Comparison of ENCODE assay signal across 22 cellular contexts in the genomic region with DNA sequence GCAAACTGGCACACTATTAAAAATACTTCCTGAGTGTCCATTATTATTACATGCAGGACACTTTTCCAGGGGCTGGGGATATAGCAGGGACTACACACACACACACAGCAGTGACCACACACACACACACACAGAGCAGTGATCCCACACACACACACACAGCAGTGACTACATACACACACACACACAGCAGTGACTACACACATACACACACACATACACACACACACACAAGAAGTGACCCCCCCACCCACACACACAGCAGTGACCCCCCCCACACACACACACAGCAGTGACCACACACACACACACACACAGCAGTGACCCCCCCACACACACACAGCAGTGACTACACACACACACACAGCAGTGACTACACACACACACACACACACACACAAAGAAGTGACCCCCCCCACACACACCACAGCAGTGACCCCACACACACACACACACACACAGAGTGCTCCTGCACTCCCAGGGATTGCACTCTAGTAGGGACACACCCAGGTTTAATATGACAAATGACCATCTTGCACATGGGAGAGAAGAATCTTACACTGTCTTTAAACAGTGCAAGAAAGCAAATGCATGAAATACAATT.
DNase-seq lines count a peak whose midpoint lies in the region; ATAC-seq, FAIRE-seq and TF ChIP-seq lines count a peak whose summit lies in the region.
"Had no signal": no experiment of that assay in that cellular context is flagged by ENCODE, and none has a peak within 500 bp of the region (broad histone marks: within the 10 kb centered on the region; RNA-seq: fewer than 3 reads in every experiment).

No MANE protein-coding gene starts in this region.

- no peaks in the 10 kb centered on the region for H3K27me3 ChIP-seq in effector memory CD4-positive, alpha-beta T cell (replicated peaks; ENCODE audit: control insufficient read depth, insufficient read depth, low read length, poor library complexity, severe bottlenecking)
- no peaks in the 10 kb centered on the region for H3K27me3 ChIP-seq in body of pancreas
- H3K27me3 ChIP-seq: testis had no signal

- no peaks in the 10 kb centered on the region for H3K9me3 ChIP-seq in effector memory CD4-positive, alpha-beta T cell (ENCODE audit: control insufficient read depth, low read length)
- no peaks in the 10 kb centered on the region for H3K9me3 ChIP-seq in body of pancreas
- H3K9me3 ChIP-seq: testis had no signal

- H3K9me3 Mint-ChIP-seq in activated T-cell treated with anti-CD3 and anti-CD28 coated beads, Interleukin-2, amount 50 U/mL, for 72 hours: no peaks in the 10 kb centered on the region
- no peaks in the 10 kb centered on the region for H3K9me3 Mint-ChIP-seq in activated naive CD8-positive, alpha-beta T cell treated with anti-CD3 and anti-CD28 coated beads, Interleukin-2, amount 50 U/mL, for 24 hours
- no peaks in the 10 kb centered on the region for H3K9me3 Mint-ChIP-seq in stimulated activated naive B cell treated with anti-CD40 and anti-IgM and Interleukin-4, amounts not matched to agents 10 μg/mL and 1 μg/mL and 100 μg/mL, for 72 hours

- TF ChIP-seq POLR2A in body of pancreas (IDR thresholded peaks at IDR 0.05): no peak

- peak; percentile 54 for FAIRE-seq in HTR-8/SVneo (lab: Jason Lieb, UNC)

- peaks cover 7% of the 10 kb centered on the region for H3K4me1 ChIP-seq in effector memory CD4-positive, alpha-beta T cell (ENCODE audit: control insufficient read depth, insufficient read depth, low read length, poor library complexity, severe bottlenecking)
- no peaks in the 10 kb centered on the region for H3K4me1 ChIP-seq in body of pancreas
- H3K4me1 ChIP-seq: parathyroid adenoma, testis had no signal

- H3K36me3 Mint-ChIP-seq in activated T-cell treated with anti-CD3 and anti-CD28 coated beads, Interleukin-2, amount 50 U/mL, for 72 hours (ENCODE audit: insufficient read depth in 2 of 2): peaks cover 1 to 5% of the 10 kb centered on the region in 2 donors
- H3K36me3 Mint-ChIP-seq in activated naive CD8-positive, alpha-beta T cell treated with anti-CD3 and anti-CD28 coated beads, Interleukin-2, amount 50 U/mL, for 24 hours (ENCODE audit: low read depth): peaks cover 22% of the 10 kb centered on the region
- peaks cover 14 to 46% of the 10 kb centered on the region in 2 donors for H3K36me3 Mint-ChIP-seq in stimulated activated naive B cell treated with anti-CD40 and anti-IgM and Interleukin-4, amounts not matched to agents 10 μg/mL and 1 μg/mL and 100 μg/mL, for 72 hours

- H3K36me3 ChIP-seq in effector memory CD4-positive, alpha-beta T cell (ENCODE audit: control insufficient read depth, insufficient read depth, low read length): no peaks in the 10 kb centered on the region
- H3K36me3 ChIP-seq in body of pancreas (replicated peaks in 1 of 2; ENCODE audit: insufficient read depth in 1 of 2, low read depth in 2 of 2): peaks cover 0 to 5% of the 10 kb centered on the region in 2 donors

- ATAC-seq in activated T-cell treated with anti-CD3 and anti-CD28 coated beads, Interleukin-2, amount 50 U/mL, for 72 hours (replicated peaks in 1 of 2): peak; percentile 3 to 18
- no peak for ATAC-seq in activated naive CD8-positive, alpha-beta T cell treated with anti-CD3 and anti-CD28 coated beads, Interleukin-2, amount 50 U/mL, for 24 hours
- no peak for ATAC-seq in stimulated activated naive B cell treated with anti-CD40 and anti-IgM and Interleukin-4, amounts not matched to agents 10 μg/mL and 1 μg/mL and 100 μg/mL, for 72 hours (replicated peaks)
- ATAC-seq in body of pancreas: no peak
- ATAC-seq: sciatic nerve had no signal

- no peak overlapping the region for H3K27ac ChIP-seq in effector memory CD4-positive, alpha-beta T cell (ENCODE audit: insufficient read depth, low read length, poor library complexity, severe bottlenecking)
- H3K27ac ChIP-seq in body of pancreas: no peak overlapping the region
- H3K27ac ChIP-seq: parathyroid adenoma, testis, VCaP had no signal

- TF ChIP-seq CTCF in body of pancreas (IDR thresholded peaks at IDR 0.05): no peak

- intact Hi-C loops in body of pancreas (cut with DNase I): no loop called here

- peaks cover 100% of the 10 kb centered on the region for H3K4me1 Mint-ChIP-seq in activated T-cell treated with anti-CD3 and anti-CD28 coated beads, Interleukin-2, amount 50 U/mL, for 72 hours (ENCODE audit: low read depth)
- H3K4me1 Mint-ChIP-seq in activated naive CD8-positive, alpha-beta T cell treated with anti-CD3 and anti-CD28 coated beads, Interleukin-2, amount 50 U/mL, for 24 hours: peaks cover 99% of the 10 kb centered on the region
- H3K4me1 Mint-ChIP-seq in stimulated activated naive B cell treated with anti-CD40 and anti-IgM and Interleukin-4, amounts not matched to agents 10 μg/mL and 1 μg/mL and 100 μg/mL, for 72 hours: peaks cover 61 to 80% of the 10 kb centered on the region in 2 donors

- H3K27ac Mint-ChIP-seq in activated T-cell treated with anti-CD3 and anti-CD28 coated beads, Interleukin-2, amount 50 U/mL, for 72 hours: peak overlapping the region; percentile 98
- H3K27ac Mint-ChIP-seq in activated naive CD8-positive, alpha-beta T cell treated with anti-CD3 and anti-CD28 coated beads, Interleukin-2, amount 50 U/mL, for 24 hours: peak overlapping the region; percentile 91
- peak overlapping the region; percentile 88 for H3K27ac Mint-ChIP-seq in stimulated activated naive B cell treated with anti-CD40 and anti-IgM and Interleukin-4, amounts not matched to agents 10 μg/mL and 1 μg/mL and 100 μg/mL, for 72 hours

- H3K4me3 ChIP-seq in effector memory CD4-positive, alpha-beta T cell (ENCODE audit: insufficient read depth, low read depth, low read length, poor library complexity, severe bottlenecking): no peak overlapping the region
- no peak overlapping the region for H3K4me3 ChIP-seq in body of pancreas
- H3K4me3 ChIP-seq: testis had no signal

- H3K4me3 Mint-ChIP-seq in activated T-cell treated with anti-CD3 and anti-CD28 coated beads, Interleukin-2, amount 50 U/mL, for 72 hours: peak overlapping the region; percentile 74 to 79
- peak overlapping the region; percentile 48 for H3K4me3 Mint-ChIP-seq in activated naive CD8-positive, alpha-beta T cell treated with anti-CD3 and anti-CD28 coated beads, Interleukin-2, amount 50 U/mL, for 24 hours
- peak overlapping the region; percentile 70 to 75 for H3K4me3 Mint-ChIP-seq in stimulated activated naive B cell treated with anti-CD40 and anti-IgM and Interleukin-4, amounts not matched to agents 10 μg/mL and 1 μg/mL and 100 μg/mL, for 72 hours

- no peak for DNase-seq in activated T-cell treated with anti-CD3 and anti-CD28 coated beads, Interleukin-2, amount 50 U/mL, for 72 hours
- no peak for DNase-seq in activated T-cell treated with anti-CD3 and anti-CD28 coated beads, Interleukin-2, amount 50 U/mL, for 48 hours
- DNase-seq in HTR-8/SVneo (ENCODE audit: insufficient read length, low spot score) (no peak), body of pancreas (no peak), COR-L47 (lab: John Stamatoyannopoulos, UW) (no peak)
- DNase-seq in activated naive CD8-positive, alpha-beta T cell treated with anti-CD3 and anti-CD28 coated beads, Interleukin-2, amount 50 U/mL, for 24 hours: no peak
- DNase-seq in stimulated activated naive B cell treated with anti-CD40 and anti-IgM and Interleukin-4, amounts not matched to agents 10 μg/mL and 1 μg/mL and 100 μg/mL, for 72 hours: no peak
- DNase-seq in effector memory CD4-positive, alpha-beta T cell: no peak
- DNase-seq: DMS79, H7, KBM-7, kidney glomerular epithelial cell, mammary epithelial cell, NCI-H146, NCI-H2171, NCI-H526 treated with DMSO at 0.1 percent for 48 hours, OCI-M1, SIG-M5, testis had no signal

- no peaks in the 10 kb centered on the region for H3K27me3 Mint-ChIP-seq in activated T-cell treated with anti-CD3 and anti-CD28 coated beads, Interleukin-2, amount 50 U/mL, for 72 hours (ENCODE audit: low read depth)
- no peaks in the 10 kb centered on the region for H3K27me3 Mint-ChIP-seq in activated naive CD8-positive, alpha-beta T cell treated with anti-CD3 and anti-CD28 coated beads, Interleukin-2, amount 50 U/mL, for 24 hours
- H3K27me3 Mint-ChIP-seq in stimulated activated naive B cell treated with anti-CD40 and anti-IgM and Interleukin-4, amounts not matched to agents 10 μg/mL and 1 μg/mL and 100 μg/mL, for 72 hours: no peaks in the 10 kb centered on the region

Comparison
In these comparisons a context has a peak if more than half of its experiments do, and no peak if none do; other contexts are left out.
1. ATAC-seq: peak in activated T-cell treated with anti-CD3 and anti-CD28 coated beads, Interleukin-2, amount 50 U/mL, for 72 hours (2 of 2); none in activated naive CD8-positive, alpha-beta T cell treated with anti-CD3 and anti-CD28 coated beads, Interleukin-2, amount 50 U/mL, for 24 hours (single experiment), stimulated activated naive B cell treated with anti-CD40 and anti-IgM and Interleukin-4, amounts not matched to agents 10 μg/mL and 1 μg/mL and 100 μg/mL, for 72 hours (0 of 2) and body of pancreas (single experiment).
2. Peak in every context shown above with its lines, with median percentiles within 50 percentile points of each other: H3K27ac Mint-ChIP-seq and H3K4me3 Mint-ChIP-seq.